Comparison of ENCODE assay signal across 1 cellular context in the genomic region with DNA sequence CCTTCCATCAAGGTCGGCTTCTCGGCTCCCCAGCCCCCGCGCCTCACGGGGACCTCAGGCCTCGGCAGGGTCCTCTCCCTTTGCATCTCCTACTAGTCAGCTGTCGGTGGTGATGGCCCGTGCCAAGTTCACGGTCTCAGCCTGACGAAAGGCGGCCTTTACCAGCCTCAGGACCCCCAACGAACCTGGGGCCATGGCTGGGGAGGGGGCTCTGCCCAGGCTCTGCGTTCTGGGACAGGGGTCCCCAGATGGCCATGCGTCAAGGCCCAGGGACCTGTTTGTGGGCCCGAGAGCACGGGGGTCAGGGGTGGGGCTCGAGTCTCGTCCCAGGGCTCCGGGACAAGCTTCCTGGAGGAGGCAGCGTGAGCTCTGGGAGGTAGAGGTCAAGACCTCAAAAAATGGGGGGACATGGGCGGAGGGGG.
TF ChIP-seq lines count a peak whose summit lies in the region.

No MANE protein-coding gene starts in this region.

TF ChIP-seq in GM23338, 12 proteins besides CTCF, POLR2A, EP300 and RAD21:
- TF ChIP-seq, protein P1, sequence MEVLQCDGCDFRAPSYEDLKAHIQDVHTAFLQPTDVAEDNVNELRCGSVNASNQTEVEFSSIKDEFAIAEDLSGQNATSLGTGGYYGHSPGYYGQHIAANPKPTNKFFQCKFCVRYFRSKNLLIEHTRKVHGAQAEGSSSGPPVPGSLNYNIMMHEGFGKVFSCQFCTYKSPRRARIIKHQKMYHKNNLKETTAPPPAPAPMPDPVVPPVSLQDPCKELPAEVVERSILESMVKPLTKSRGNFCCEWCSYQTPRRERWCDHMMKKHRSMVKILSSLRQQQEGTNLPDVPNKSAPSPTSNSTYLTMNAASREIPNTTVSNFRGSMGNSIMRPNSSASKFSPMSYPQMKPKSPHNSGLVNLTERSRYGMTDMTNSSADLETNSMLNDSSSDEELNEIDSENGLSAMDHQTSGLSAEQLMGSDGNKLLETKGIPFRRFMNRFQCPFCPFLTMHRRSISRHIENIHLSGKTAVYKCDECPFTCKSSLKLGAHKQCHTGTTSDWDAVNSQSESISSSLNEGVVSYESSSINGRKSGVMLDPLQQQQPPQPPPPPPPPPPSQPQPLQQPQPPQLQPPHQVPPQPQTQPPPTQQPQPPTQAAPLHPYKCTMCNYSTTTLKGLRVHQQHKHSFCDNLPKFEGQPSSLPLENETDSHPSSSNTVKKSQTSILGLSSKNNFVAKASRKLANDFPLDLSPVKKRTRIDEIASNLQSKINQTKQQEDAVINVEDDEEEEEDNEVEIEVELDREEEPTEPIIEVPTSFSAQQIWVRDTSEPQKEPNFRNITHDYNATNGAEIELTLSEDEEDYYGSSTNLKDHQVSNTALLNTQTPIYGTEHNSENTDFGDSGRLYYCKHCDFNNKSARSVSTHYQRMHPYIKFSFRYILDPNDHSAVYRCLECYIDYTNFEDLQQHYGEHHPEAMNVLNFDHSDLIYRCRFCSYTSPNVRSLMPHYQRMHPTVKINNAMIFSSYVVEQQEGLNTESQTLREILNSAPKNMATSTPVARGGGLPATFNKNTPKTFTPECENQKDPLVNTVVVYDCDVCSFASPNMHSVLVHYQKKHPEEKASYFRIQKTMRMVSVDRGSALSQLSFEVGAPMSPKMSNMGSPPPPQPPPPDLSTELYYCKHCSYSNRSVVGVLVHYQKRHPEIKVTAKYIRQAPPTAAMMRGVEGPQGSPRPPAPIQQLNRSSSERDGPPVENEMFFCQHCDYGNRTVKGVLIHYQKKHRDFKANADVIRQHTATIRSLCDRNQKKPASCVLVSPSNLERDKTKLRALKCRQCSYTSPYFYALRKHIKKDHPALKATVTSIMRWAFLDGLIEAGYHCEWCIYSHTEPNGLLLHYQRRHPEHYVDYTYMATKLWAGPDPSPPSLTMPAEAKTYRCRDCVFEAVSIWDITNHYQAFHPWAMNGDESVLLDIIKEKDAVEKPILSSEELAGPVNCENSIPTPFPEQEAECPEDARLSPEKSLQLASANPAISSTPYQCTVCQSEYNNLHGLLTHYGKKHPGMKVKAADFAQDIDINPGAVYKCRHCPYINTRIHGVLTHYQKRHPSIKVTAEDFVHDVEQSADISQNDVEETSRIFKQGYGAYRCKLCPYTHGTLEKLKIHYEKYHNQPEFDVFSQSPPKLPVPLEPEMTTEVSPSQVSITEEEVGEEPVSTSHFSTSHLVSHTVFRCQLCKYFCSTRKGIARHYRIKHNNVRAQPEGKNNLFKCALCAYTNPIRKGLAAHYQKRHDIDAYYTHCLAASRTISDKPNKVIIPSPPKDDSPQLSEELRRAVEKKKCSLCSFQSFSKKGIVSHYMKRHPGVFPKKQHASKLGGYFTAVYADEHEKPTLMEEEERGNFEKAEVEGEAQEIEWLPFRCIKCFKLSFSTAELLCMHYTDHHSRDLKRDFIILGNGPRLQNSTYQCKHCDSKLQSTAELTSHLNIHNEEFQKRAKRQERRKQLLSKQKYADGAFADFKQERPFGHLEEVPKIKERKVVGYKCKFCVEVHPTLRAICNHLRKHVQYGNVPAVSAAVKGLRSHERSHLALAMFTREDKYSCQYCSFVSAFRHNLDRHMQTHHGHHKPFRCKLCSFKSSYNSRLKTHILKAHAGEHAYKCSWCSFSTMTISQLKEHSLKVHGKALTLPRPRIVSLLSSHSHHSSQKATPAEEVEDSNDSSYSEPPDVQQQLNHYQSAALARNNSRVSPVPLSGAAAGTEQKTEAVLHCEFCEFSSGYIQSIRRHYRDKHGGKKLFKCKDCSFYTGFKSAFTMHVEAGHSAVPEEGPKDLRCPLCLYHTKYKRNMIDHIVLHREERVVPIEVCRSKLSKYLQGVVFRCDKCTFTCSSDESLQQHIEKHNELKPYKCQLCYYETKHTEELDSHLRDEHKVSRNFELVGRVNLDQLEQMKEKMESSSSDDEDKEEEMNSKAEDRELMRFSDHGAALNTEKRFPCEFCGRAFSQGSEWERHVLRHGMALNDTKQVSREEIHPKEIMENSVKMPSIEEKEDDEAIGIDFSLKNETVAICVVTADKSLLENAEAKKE (CRISPR knock-in tag; IDR thresholded peaks at IDR 0.05), result no peak
